25 cellular contexts compared by ENCODE assay signal in genomic region chr16:67726106-67727034, GRCh38. TPM values are rescaled to one million over a fixed set of nuclear protein-coding genes. Genes with fewer than 3 reads are reported as not detected.
DNase-seq lines count a peak whose midpoint lies in the region; ATAC-seq and TF ChIP-seq lines count a peak whose summit lies in the region.
"Had no signal": no experiment of that assay in that cellular context is flagged by ENCODE, and none has a peak within 500 bp of the region (broad histone marks: within the 10 kb centered on the region; RNA-seq: fewer than 3 reads in every experiment).

No MANE protein-coding gene starts in this region.

- peak overlapping the region; percentile 29 for H3K27ac Mint-ChIP-seq in activated T-cell treated with anti-CD3 and anti-CD28 coated beads, Interleukin-2, amount 50 U/mL, for 24 hours
- H3K27ac Mint-ChIP-seq in stimulated activated naive B cell treated with anti-CD40 and anti-IgM and Interleukin-4, amounts not matched to agents 10 μg/mL and 1 μg/mL and 100 μg/mL, for 72 hours = peak overlapping the region; percentile 22
- H3K27ac Mint-ChIP-seq in osteocyte (ENCODE audit: unreplicated experiment) = no peak overlapping the region
- H3K27ac Mint-ChIP-seq: activated CD8-positive, alpha-beta T cell treated with anti-CD3 and anti-CD28 coated beads for 36 hours; activated naive CD8-positive, alpha-beta T cell treated with anti-CD3 and anti-CD28 coated beads, Interleukin-2, amount 50 U/mL, for 24 hours; T-cell had no signal

- H3K27me3 Mint-ChIP-seq in activated T-cell treated with anti-CD3 and anti-CD28 coated beads, Interleukin-2, amount 50 U/mL, for 24 hours = no peaks in the 10 kb centered on the region
- no peaks in the 10 kb centered on the region for H3K27me3 Mint-ChIP-seq in stimulated activated naive B cell treated with anti-CD40 and anti-IgM and Interleukin-4, amounts not matched to agents 10 μg/mL and 1 μg/mL and 100 μg/mL, for 72 hours
- H3K27me3 Mint-ChIP-seq in osteocyte (ENCODE audit: unreplicated experiment) = no peaks in the 10 kb centered on the region
- H3K27me3 Mint-ChIP-seq: activated CD8-positive, alpha-beta T cell treated with anti-CD3 and anti-CD28 coated beads for 36 hours; activated naive CD8-positive, alpha-beta T cell treated with anti-CD3 and anti-CD28 coated beads, Interleukin-2, amount 50 U/mL, for 24 hours; memory B cell; T-cell had no signal

- no peak for TF ChIP-seq CTCF in osteocyte (IDR thresholded peaks at IDR 0.05)

- intact Hi-C loops in left colon (cut with DNase I, micrococcal nuclease) = no loop called here

- H3K4me1 Mint-ChIP-seq in activated T-cell treated with anti-CD3 and anti-CD28 coated beads, Interleukin-2, amount 50 U/mL, for 24 hours (ENCODE audit: low read depth) = no peaks in the 10 kb centered on the region
- H3K4me1 Mint-ChIP-seq in stimulated activated naive B cell treated with anti-CD40 and anti-IgM and Interleukin-4, amounts not matched to agents 10 μg/mL and 1 μg/mL and 100 μg/mL, for 72 hours = peaks cover 2 to 7% of the 10 kb centered on the region in 2 donors
- H3K4me1 Mint-ChIP-seq in osteocyte (ENCODE audit: unreplicated experiment) = no peaks in the 10 kb centered on the region
- H3K4me1 Mint-ChIP-seq: activated naive CD8-positive, alpha-beta T cell treated with anti-CD3 and anti-CD28 coated beads, Interleukin-2, amount 50 U/mL, for 24 hours; memory B cell; T-cell had no signal

- no peak for DNase-seq in activated T-cell treated with anti-CD3 and anti-CD28 coated beads, Interleukin-2, amount 50 U/mL, for 24 hours
- no peak for DNase-seq in activated T-cell treated with anti-CD3 and anti-CD28 coated beads for 4 hours
- DNase-seq in astrocyte of the hippocampus (ENCODE audit: low read depth, low spot score) = peak; percentile 19
- DNase-seq in left colon = no peak
- no peak for DNase-seq in stimulated activated naive B cell treated with anti-CD40 and anti-IgM and Interleukin-4, amounts not matched to agents 10 μg/mL and 1 μg/mL and 100 μg/mL, for 72 hours
- no peak for DNase-seq in osteocyte (ENCODE audit: extremely low spot score, unreplicated experiment)
- DNase-seq in COLO668 (lab: John Stamatoyannopoulos, UW; ENCODE audit: unreplicated experiment) = no peak
- no peak for DNase-seq in MV-4-11 (lab: John Stamatoyannopoulos, UW)
- DNase-seq: activated CD4-positive, alpha-beta T cell treated with anti-CD3 and anti-CD28 coated beads for 1 hour; activated CD8-positive, alpha-beta T cell treated with anti-CD3 and anti-CD28 coated beads for 36 hours; activated gamma-delta T cell treated with Interleukin-2 at 50 U/mL for 16 hours; activated naive CD8-positive, alpha-beta T cell treated with anti-CD3 and anti-CD28 coated beads, Interleukin-2, amount 50 U/mL, for 24 hours; brain microvascular endothelial cell; colonic mucosa; DMS53; GDM1; Karpas-422; NCI-H1048; NCI-H187; NCI-H526 treated with DMSO at 0.1 percent for 48 hours; SJCRH30; stimulated activated CD4-positive, alpha-beta T cell treated with anti-CD3 and anti-CD28 coated beads, Interleukin-12 subunit alpha, Interleukin-12 subunit beta, amount 100 ng/mL, for 4 hours; T-cell; trophoblast cell had no signal

- peak; percentile 7 for ATAC-seq in left colon
- ATAC-seq in stimulated activated naive B cell treated with anti-CD40 and anti-IgM and Interleukin-4, amounts not matched to agents 10 μg/mL and 1 μg/mL and 100 μg/mL, for 72 hours (replicated peaks) = no peak
- ATAC-seq: activated CD8-positive, alpha-beta T cell treated with anti-CD3 and anti-CD28 coated beads for 36 hours; activated naive CD8-positive, alpha-beta T cell treated with anti-CD3 and anti-CD28 coated beads, Interleukin-2, amount 50 U/mL, for 24 hours; T-cell had no signal

- H3K36me3 Mint-ChIP-seq in activated T-cell treated with anti-CD3 and anti-CD28 coated beads, Interleukin-2, amount 50 U/mL, for 24 hours (ENCODE audit: low read depth) = peaks cover 73% of the 10 kb centered on the region
- peaks cover 58 to 60% of the 10 kb centered on the region in 2 donors for H3K36me3 Mint-ChIP-seq in stimulated activated naive B cell treated with anti-CD40 and anti-IgM and Interleukin-4, amounts not matched to agents 10 μg/mL and 1 μg/mL and 100 μg/mL, for 72 hours
- peaks cover 33% of the 10 kb centered on the region for H3K36me3 Mint-ChIP-seq in osteocyte (ENCODE audit: unreplicated experiment)

- no peak overlapping the region for H3K4me3 Mint-ChIP-seq in activated T-cell treated with anti-CD3 and anti-CD28 coated beads, Interleukin-2, amount 50 U/mL, for 24 hours
- H3K4me3 Mint-ChIP-seq in stimulated activated naive B cell treated with anti-CD40 and anti-IgM and Interleukin-4, amounts not matched to agents 10 μg/mL and 1 μg/mL and 100 μg/mL, for 72 hours = no peak overlapping the region
- H3K4me3 Mint-ChIP-seq in osteocyte (ENCODE audit: unreplicated experiment) = no peak overlapping the region
- H3K4me3 Mint-ChIP-seq: activated CD8-positive, alpha-beta T cell treated with anti-CD3 and anti-CD28 coated beads for 36 hours; activated naive CD8-positive, alpha-beta T cell treated with anti-CD3 and anti-CD28 coated beads, Interleukin-2, amount 50 U/mL, for 24 hours; memory B cell; T-cell had no signal

- no peaks in the 10 kb centered on the region for H3K9me3 Mint-ChIP-seq in activated T-cell treated with anti-CD3 and anti-CD28 coated beads, Interleukin-2, amount 50 U/mL, for 24 hours
- no peaks in the 10 kb centered on the region for H3K9me3 Mint-ChIP-seq in stimulated activated naive B cell treated with anti-CD40 and anti-IgM and Interleukin-4, amounts not matched to agents 10 μg/mL and 1 μg/mL and 100 μg/mL, for 72 hours
- H3K9me3 Mint-ChIP-seq in osteocyte (ENCODE audit: unreplicated experiment) = no peaks in the 10 kb centered on the region
- H3K9me3 Mint-ChIP-seq: activated CD8-positive, alpha-beta T cell treated with anti-CD3 and anti-CD28 coated beads for 36 hours; activated naive CD8-positive, alpha-beta T cell treated with anti-CD3 and anti-CD28 coated beads, Interleukin-2, amount 50 U/mL, for 24 hours; memory B cell; T-cell had no signal

RNA-seq across cellular contexts. Expression of gene GFOD2, which starts 7.3 kb away (rescaled TPM):
- total RNA-seq in left colon (10 to 100 TPM; 26.8 to 28.7 TPM), osteocyte (21.9 and 22.2 TPM in 2 replicates)

RNA-seq across cellular contexts. Expression of gene C16orf86, which starts 59.8 kb away (rescaled TPM):
- total RNA-seq in left colon (1 to 10 TPM in 1 of 2 donors, under 1 TPM in 1; 0.92 to 1.5 TPM), osteocyte (2.1 and 2.8 TPM in 2 replicates)

RNA-seq across cellular contexts. Expression of gene ENKD1, which starts 59.8 kb away (rescaled TPM):
- 1 to 10 TPM; 7.4 to 9.0 TPM for total RNA-seq in left colon
- total RNA-seq in osteocyte = 10.9 and 11.7 TPM in 2 replicates
